ENCODE assay signal across 28 cellular contexts in the genomic region with DNA sequence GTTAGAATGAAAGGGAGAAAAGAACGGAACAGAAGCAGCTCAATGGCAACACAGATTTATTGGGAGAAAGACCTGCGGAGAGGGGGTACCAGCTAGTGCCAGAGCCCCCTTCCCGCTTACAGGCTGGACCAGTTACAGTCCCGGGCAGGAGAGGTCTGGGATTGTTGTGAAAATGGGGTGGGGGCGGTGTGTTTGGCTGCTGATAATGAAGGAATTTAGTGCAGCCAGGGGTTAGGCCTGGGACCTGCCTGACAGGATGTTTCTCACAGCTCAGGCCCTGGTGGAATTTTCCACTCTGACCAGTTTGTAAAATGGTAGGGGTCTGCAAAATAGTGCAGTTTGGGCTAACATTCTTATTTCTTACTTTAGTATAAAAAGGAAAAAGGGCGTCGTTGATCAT.
"Had no signal": no experiment of that assay in that cellular context is flagged by ENCODE, and none has a peak within 500 bp of the region (broad histone marks: within the 10 kb centered on the region; RNA-seq: fewer than 3 reads in every experiment).

No MANE protein-coding gene starts in this region.

- H3K9me3 ChIP-seq: left ventricle myocardium inferior, prostate gland, sigmoid colon, upper lobe of left lung, vagina had no signal

- H3K27ac ChIP-seq: brain microvascular endothelial cell, left ventricle myocardium inferior, prostate gland, sigmoid colon, upper lobe of left lung, vagina, VCaP had no signal

- H3K4me3 ChIP-seq: left ventricle myocardium inferior, lung, prostate gland, sigmoid colon, upper lobe of left lung, vagina had no signal

- H3K27me3 ChIP-seq: brain microvascular endothelial cell, sigmoid colon, upper lobe of left lung, vagina had no signal

- DNase-seq: activated CD4-positive, alpha-beta memory T cell treated with anti-CD3 and anti-CD28 coated beads, Interleukin-2, amount 10 ng/mL, durations not matched to agents 7 days and 5 days; activated CD4-positive, alpha-beta T cell treated with anti-CD3 and anti-CD28 coated beads for 48 hours; activated CD8-positive, alpha-beta memory T cell treated with anti-CD3 and anti-CD28 coated beads, Interleukin-2, amount 50 U/mL, for 48 hours; activated gamma-delta T cell treated with Interleukin-2 at 50 U/mL for 16 hours; activated naive CD4-positive, alpha-beta T cell treated with anti-CD3 and anti-CD28 coated beads, Interleukin-2, amount 50 U/mL, for 16 hours; activated T-cell treated with anti-CD3 and anti-CD28 coated beads, Interleukin-2, amount 50 U/mL, for 24 hours; amniotic stem cell; brain microvascular endothelial cell; dermis blood vessel endothelial cell; effector CD8-positive, alpha-beta T cell; foreskin fibroblast; head of caudate nucleus; hypothalamus; left ventricle myocardium inferior; sigmoid colon; small intestine; stimulated activated CD4-positive, alpha-beta T cell treated with anti-CD3 and anti-CD28 coated beads, Interleukin-4, amount 100 ng/mL, for 24 hours; substantia nigra; upper lobe of left lung had no signal

- H3K36me3 ChIP-seq: brain microvascular endothelial cell, left ventricle myocardium inferior, prostate gland, vagina had no signal

- H3K9me3 Mint-ChIP-seq: activated CD4-positive, alpha-beta memory T cell treated with anti-CD3 and anti-CD28 coated beads, Interleukin-2, amount 10 ng/mL, durations not matched to agents 7 days and 5 days had no signal

- H3K4me3 Mint-ChIP-seq: activated CD4-positive, alpha-beta memory T cell treated with anti-CD3 and anti-CD28 coated beads, Interleukin-2, amount 10 ng/mL, durations not matched to agents 7 days and 5 days; activated T-cell treated with anti-CD3 and anti-CD28 coated beads, Interleukin-2, amount 50 U/mL, for 24 hours; central memory CD8-positive, alpha-beta T cell; nephron; stimulated activated effector memory CD8-positive, alpha-beta T cell treated with anti-CD3 and anti-CD28 coated beads, Interleukin-12 subunit alpha, Interleukin-12 subunit beta, amount 100 ng/mL, for 72 hours; stimulated activated naive CD8-positive, alpha-beta T cell treated with anti-CD3 and anti-CD28 coated beads, Interleukin-15, Interleukin-2, amounts not matched to agents 100 ng/mL and 50 ng/mL, for 24 hours had no signal

- H3K27me3 Mint-ChIP-seq: activated CD4-positive, alpha-beta memory T cell treated with anti-CD3 and anti-CD28 coated beads, Interleukin-2, amount 10 ng/mL, durations not matched to agents 7 days and 5 days; central memory CD8-positive, alpha-beta T cell; stimulated activated naive CD8-positive, alpha-beta T cell treated with anti-CD3 and anti-CD28 coated beads, Interleukin-15, Interleukin-2, amounts not matched to agents 100 ng/mL and 50 ng/mL, for 24 hours had no signal

- H3K36me3 Mint-ChIP-seq: stimulated activated effector memory CD8-positive, alpha-beta T cell treated with anti-CD3 and anti-CD28 coated beads, Interleukin-12 subunit alpha, Interleukin-12 subunit beta, amount 100 ng/mL, for 72 hours had no signal

- H3K27ac Mint-ChIP-seq: activated CD4-positive, alpha-beta memory T cell treated with anti-CD3 and anti-CD28 coated beads, Interleukin-2, amount 10 ng/mL, durations not matched to agents 7 days and 5 days; activated T-cell treated with anti-CD3 and anti-CD28 coated beads, Interleukin-2, amount 50 U/mL, for 24 hours; nephron; stimulated activated effector memory CD8-positive, alpha-beta T cell treated with anti-CD3 and anti-CD28 coated beads, Interleukin-12 subunit alpha, Interleukin-12 subunit beta, amount 100 ng/mL, for 72 hours; stimulated activated naive CD8-positive, alpha-beta T cell treated with anti-CD3 and anti-CD28 coated beads, Interleukin-15, Interleukin-2, amounts not matched to agents 100 ng/mL and 50 ng/mL, for 24 hours had no signal

- H3K4me1 ChIP-seq: left ventricle myocardium inferior, prostate gland, sigmoid colon, upper lobe of left lung, vagina had no signal

- H3K4me1 Mint-ChIP-seq: activated CD4-positive, alpha-beta memory T cell treated with anti-CD3 and anti-CD28 coated beads, Interleukin-2, amount 10 ng/mL, durations not matched to agents 7 days and 5 days; central memory CD8-positive, alpha-beta T cell; nephron; stimulated activated effector memory CD8-positive, alpha-beta T cell treated with anti-CD3 and anti-CD28 coated beads, Interleukin-12 subunit alpha, Interleukin-12 subunit beta, amount 100 ng/mL, for 72 hours had no signal

- ATAC-seq: activated CD4-positive, CD25-positive, alpha-beta regulatory T cell treated with anti-CD3 and anti-CD28 coated beads, Interleukin-2, amount 50 U/mL, for 24 hours; stimulated activated effector memory CD8-positive, alpha-beta T cell treated with anti-CD3 and anti-CD28 coated beads, Interleukin-12 subunit alpha, Interleukin-12 subunit beta, amount 100 ng/mL, for 72 hours had no signal
